ENCODE assay signal across 13 cellular contexts in the genomic region with DNA sequence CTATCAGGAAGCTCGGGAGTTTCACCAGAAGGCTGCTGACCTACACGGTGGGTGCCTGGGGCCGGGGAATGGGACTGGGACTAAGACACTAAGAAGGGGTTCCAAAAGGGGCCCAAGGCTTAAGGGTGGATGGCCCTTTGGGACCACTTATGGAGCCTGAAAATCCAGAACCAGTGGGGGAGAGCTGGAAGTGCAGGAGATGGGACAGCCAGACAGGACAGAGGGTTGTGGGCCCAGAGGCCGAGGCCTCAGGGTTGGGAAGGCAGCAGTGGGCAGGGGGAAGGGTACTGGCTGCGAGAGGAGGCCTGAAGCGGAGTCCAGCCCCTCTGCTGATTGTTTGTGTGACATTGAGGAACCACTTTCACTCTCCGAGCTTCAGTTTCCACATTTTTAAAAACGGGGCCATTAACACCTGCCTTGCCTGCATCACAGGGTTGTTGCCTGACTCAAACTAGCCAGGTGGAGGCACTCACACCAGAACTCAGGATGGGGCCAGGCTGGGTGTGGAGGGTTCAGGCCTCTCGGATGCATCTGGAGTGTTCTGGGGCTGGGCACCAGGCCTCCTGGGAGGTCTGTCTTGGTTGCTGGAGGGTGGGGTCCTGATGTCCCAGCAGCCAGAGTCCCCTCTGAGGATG. TPM values are rescaled to one million over a fixed set of nuclear protein-coding genes. Genes with fewer than 3 reads are reported as not detected.
DNase-seq lines count a peak whose midpoint lies in the region; ATAC-seq and TF ChIP-seq lines count a peak whose summit lies in the region.
"Had no signal": no experiment of that assay in that cellular context is flagged by ENCODE, and none has a peak within 500 bp of the region (broad histone marks: within the 10 kb centered on the region; RNA-seq: fewer than 3 reads in every experiment).

No MANE protein-coding gene starts in this region.

- H2AFZ ChIP-seq in neuronal stem cell (ENCODE audit: low read length): peak overlapping the region; percentile 58
- H2AFZ ChIP-seq in PC-3 (ENCODE audit: low read length): no peak overlapping the region

- BruUV-seq in PC-3 (replicated peaks; lab: Mats Ljungman, UMichigan): no TSS peak

- H3K36me3 Mint-ChIP-seq in T-helper 1 cell treated with Interleukin-12 subunit alpha and Interleukin-12 subunit beta and Interleukin-4 antibody, amounts not matched to agents 30 μg/mL and 1 μg/mL, for 36 hours (ENCODE audit: low read depth): no peaks in the 10 kb centered on the region
- H3K36me3 Mint-ChIP-seq in IgD-negative memory B cell (no peaks in the 10 kb centered on the region), glutamatergic neuron (ENCODE audit: unreplicated experiment) (no peaks in the 10 kb centered on the region)
- H3K36me3 Mint-ChIP-seq in activated T-helper 2 cell treated with anti-CD3 and anti-CD28 coated beads, Interferon-gamma antibody, Interleukin-2, Interleukin-4, amounts not matched to agents 10 μg/mL and 5 μg/mL and 100 μg/mL, durations not matched to agents 14 hours and 24 hours and 36 hours (ENCODE audit: low read depth): no peaks in the 10 kb centered on the region

- no peaks in the 10 kb centered on the region for H3K79me2 ChIP-seq in PC-3 (ENCODE audit: low read length)

- WGBS in neuronal stem cell (ENCODE audit: extremely low coverage in 2 of 2, insufficient read length in 2 of 2, insufficient replicate concordance in 1 of 2), 2 donors: no CpG with 5 or more reads among the region's 9 CpGs

- H3K14ac ChIP-seq in neuronal stem cell (ENCODE audit: low read length): no peak overlapping the region

- H3K4me1 ChIP-seq in neuronal stem cell (ENCODE audit: control insufficient read depth in 2 of 2, insufficient read depth in 1 of 2, low read depth in 1 of 2, low read length in 2 of 2) (peaks cover 0 to 1% of the 10 kb centered on the region in 2 donors), PC-3 (ENCODE audit: insufficient read depth, low read length) (no peaks in the 10 kb centered on the region)
- H3K4me1 ChIP-seq: body of pancreas, SJCRH30 had no signal

- H3K4me2 ChIP-seq in neuronal stem cell (ENCODE audit: insufficient read depth, low read length, poor library complexity, severe bottlenecking) (no peak overlapping the region), PC-3 (ENCODE audit: low read length) (no peak overlapping the region)

- H3K27ac Mint-ChIP-seq in T-helper 1 cell treated with Interleukin-12 subunit alpha and Interleukin-12 subunit beta and Interleukin-4 antibody, amounts not matched to agents 30 μg/mL and 1 μg/mL, for 36 hours: peak overlapping the region; percentile 81
- H3K27ac Mint-ChIP-seq in IgD-negative memory B cell: peak overlapping the region in 2 of 3 donors; percentile 85 to 87
- H3K27ac Mint-ChIP-seq in activated T-helper 2 cell treated with anti-CD3 and anti-CD28 coated beads, Interferon-gamma antibody, Interleukin-2, Interleukin-4, amounts not matched to agents 10 μg/mL and 5 μg/mL and 100 μg/mL, durations not matched to agents 14 hours and 24 hours and 36 hours: peak overlapping the region; percentile 77
- no peak overlapping the region for H3K27ac Mint-ChIP-seq in glutamatergic neuron (ENCODE audit: unreplicated experiment)

- peak overlapping the region; percentile 74 for H3K4me3 Mint-ChIP-seq in T-helper 1 cell treated with Interleukin-12 subunit alpha and Interleukin-12 subunit beta and Interleukin-4 antibody, amounts not matched to agents 30 μg/mL and 1 μg/mL, for 36 hours
- H3K4me3 Mint-ChIP-seq in IgD-negative memory B cell: peak overlapping the region; percentile 2 to 88 (median 51)
- peak overlapping the region; percentile 73 for H3K4me3 Mint-ChIP-seq in activated T-helper 2 cell treated with anti-CD3 and anti-CD28 coated beads, Interferon-gamma antibody, Interleukin-2, Interleukin-4, amounts not matched to agents 10 μg/mL and 5 μg/mL and 100 μg/mL, durations not matched to agents 14 hours and 24 hours and 36 hours (ENCODE audit: low read depth)
- no peak overlapping the region for H3K4me3 Mint-ChIP-seq in glutamatergic neuron (ENCODE audit: unreplicated experiment)

- intact Hi-C loops in activated T-helper 2 cell treated with anti-CD3 and anti-CD28 coated beads, Interferon-gamma antibody, Interleukin-2, Interleukin-4, amounts not matched to agents 10 μg/mL and 5 μg/mL and 100 μg/mL, durations not matched to agents 14 hours and 24 hours and 36 hours (cut with micrococcal nuclease): no loop called here
- intact Hi-C loops in PC-3 (cut with micrococcal nuclease): no loop called here

- H3K18ac ChIP-seq in neuronal stem cell (ENCODE audit: low read length): no peak overlapping the region

- H3K9me3 Mint-ChIP-seq in T-helper 1 cell treated with Interleukin-12 subunit alpha and Interleukin-12 subunit beta and Interleukin-4 antibody, amounts not matched to agents 30 μg/mL and 1 μg/mL, for 36 hours: no peaks in the 10 kb centered on the region
- H3K9me3 Mint-ChIP-seq in IgD-negative memory B cell: no peaks in the 10 kb centered on the region
- no peaks in the 10 kb centered on the region for H3K9me3 Mint-ChIP-seq in activated T-helper 2 cell treated with anti-CD3 and anti-CD28 coated beads, Interferon-gamma antibody, Interleukin-2, Interleukin-4, amounts not matched to agents 10 μg/mL and 5 μg/mL and 100 μg/mL, durations not matched to agents 14 hours and 24 hours and 36 hours
- H3K9me3 Mint-ChIP-seq in glutamatergic neuron (ENCODE audit: unreplicated experiment): no peaks in the 10 kb centered on the region

- ATAC-seq in GM21737 (IDR thresholded peaks at IDR 0.05; ENCODE audit: unreplicated experiment) (no peak), PC-3 (no peak)
- ATAC-seq: body of pancreas had no signal

- H2BK120ac ChIP-seq in neuronal stem cell (ENCODE audit: low read depth, low read length): no peak overlapping the region

- no peak overlapping the region for H4K8ac ChIP-seq in neuronal stem cell (ENCODE audit: low read depth, low read length)

- H3K9me3 ChIP-seq in neuronal stem cell (replicated peaks in 1 of 2; ENCODE audit: control insufficient read depth in 2 of 2, insufficient read depth in 1 of 2, low read depth in 1 of 2, low read length in 2 of 2): no peaks in the 10 kb centered on the region
- no peaks in the 10 kb centered on the region for H3K9me3 ChIP-seq in PC-3 (ENCODE audit: low read length)
- H3K9me3 ChIP-seq: body of pancreas, SJCRH30, tibial nerve had no signal

- H3K9ac ChIP-seq in neuronal stem cell (ENCODE audit: low read depth, low read length, poor library complexity) (no peak overlapping the region), PC-3 (ENCODE audit: low read length) (no peak overlapping the region)

- no peaks in the 10 kb centered on the region for H4K20me1 ChIP-seq in PC-3 (ENCODE audit: low read length)

- TF ChIP-seq CTCF in glutamatergic neuron (IDR thresholded peaks at IDR 0.05; ENCODE audit: partially characterized antibody, unreplicated experiment) (no peak), PC-3 (conservative IDR thresholded peaks at IDR 0.05; ENCODE audit: low read depth, low read length) (no peak)

- POLR2A ChIA-PET in PC-3 (lab: Charles Lee; ENCODE audit: unreplicated experiment): no interaction called here

- no peaks in the 10 kb centered on the region for H3K27me3 Mint-ChIP-seq in T-helper 1 cell treated with Interleukin-12 subunit alpha and Interleukin-12 subunit beta and Interleukin-4 antibody, amounts not matched to agents 30 μg/mL and 1 μg/mL, for 36 hours (ENCODE audit: low read depth)
- no peaks in the 10 kb centered on the region for H3K27me3 Mint-ChIP-seq in IgD-negative memory B cell
- H3K27me3 Mint-ChIP-seq in activated T-helper 2 cell treated with anti-CD3 and anti-CD28 coated beads, Interferon-gamma antibody, Interleukin-2, Interleukin-4, amounts not matched to agents 10 μg/mL and 5 μg/mL and 100 μg/mL, durations not matched to agents 14 hours and 24 hours and 36 hours (ENCODE audit: low read depth): no peaks in the 10 kb centered on the region
- peaks cover 13% of the 10 kb centered on the region for H3K27me3 Mint-ChIP-seq in glutamatergic neuron (ENCODE audit: unreplicated experiment)

- no peak for DNase-seq in T-helper 1 cell
- DNase-seq in activated T-helper 2 cell treated with anti-CD3 and anti-CD28 coated beads, Interferon-gamma antibody, Interleukin-2, Interleukin-4, amounts not matched to agents 10 μg/mL and 5 μg/mL and 100 μg/mL, durations not matched to agents 14 hours and 24 hours and 36 hours (ENCODE audit: low spot score): no peak
- no peak for DNase-seq in neuronal stem cell (ENCODE audit: low spot score)
- DNase-seq in glutamatergic neuron: no peak
- no peak for DNase-seq in PC-3
- DNase-seq: body of pancreas, NCI-H524 had no signal

- no peak overlapping the region for H3K27ac ChIP-seq in neuronal stem cell (replicated peaks; ENCODE audit: low read length)
- no peak overlapping the region for H3K27ac ChIP-seq in PC-3 (ENCODE audit: low read length)
- H3K27ac ChIP-seq: 22Rv1, body of pancreas, SJCRH30 had no signal

- H2BK5ac ChIP-seq in neuronal stem cell (ENCODE audit: low read length): no peak overlapping the region

- peaks cover 13% of the 10 kb centered on the region for H3K4me1 Mint-ChIP-seq in T-helper 1 cell treated with Interleukin-12 subunit alpha and Interleukin-12 subunit beta and Interleukin-4 antibody, amounts not matched to agents 30 μg/mL and 1 μg/mL, for 36 hours (ENCODE audit: low read depth)
- H3K4me1 Mint-ChIP-seq in IgD-negative memory B cell (peaks cover 8 to 18% (median 16%) of the 10 kb centered on the region in 3 donors), glutamatergic neuron (ENCODE audit: low read depth, unreplicated experiment) (peaks cover 11% of the 10 kb centered on the region)
- peaks cover 8% of the 10 kb centered on the region for H3K4me1 Mint-ChIP-seq in activated T-helper 2 cell treated with anti-CD3 and anti-CD28 coated beads, Interferon-gamma antibody, Interleukin-2, Interleukin-4, amounts not matched to agents 10 μg/mL and 5 μg/mL and 100 μg/mL, durations not matched to agents 14 hours and 24 hours and 36 hours (ENCODE audit: low read depth)

- no peak overlapping the region for H2AK5ac ChIP-seq in neuronal stem cell (ENCODE audit: low read depth, low read length)

- H3K4me3 ChIP-seq in neuronal stem cell (ENCODE audit: low read length in 2 of 2): no peak overlapping the region
- H3K4me3 ChIP-seq in PC-3 (ENCODE audit: low read length): no peak overlapping the region
- H3K4me3 ChIP-seq: body of pancreas, SJCRH30, tibial nerve had no signal

- H3K36me3 ChIP-seq in neuronal stem cell (replicated peaks in 1 of 2; ENCODE audit: control insufficient read depth in 2 of 2, insufficient read depth in 2 of 2, low read length in 2 of 2) (no peaks in the 10 kb centered on the region), PC-3 (ENCODE audit: low read depth, low read length) (no peaks in the 10 kb centered on the region)
- H3K36me3 ChIP-seq: SJCRH30, tibial nerve had no signal

- H3K9me2 ChIP-seq in PC-3 (replicated peaks; ENCODE audit: low read length): no peaks in the 10 kb centered on the region

- no peak overlapping the region for H4K91ac ChIP-seq in neuronal stem cell (ENCODE audit: low read depth, low read length, poor library complexity)

- H3K4ac ChIP-seq in neuronal stem cell (ENCODE audit: low read length): no peak overlapping the region

- no peak overlapping the region for H2BK15ac ChIP-seq in neuronal stem cell (ENCODE audit: low read length)

- no peak overlapping the region for H3K23ac ChIP-seq in neuronal stem cell (ENCODE audit: low read depth, low read length, poor library complexity)

- no peak overlapping the region for H2BK12ac ChIP-seq in neuronal stem cell (ENCODE audit: low read length)

- no peaks in the 10 kb centered on the region for H3K79me1 ChIP-seq in neuronal stem cell (ENCODE audit: low read depth, low read length)

- no peaks in the 10 kb centered on the region for H3F3A ChIP-seq in PC-3 (ENCODE audit: low read length, unreplicated experiment)

- peaks cover 0 to 64% (median 2%) of the 10 kb centered on the region in 3 experiments for H3K27me3 ChIP-seq in neuronal stem cell (ENCODE audit: control insufficient read depth in 3 of 3, insufficient read depth in 3 of 3, low read depth in 1 of 3, low read length in 3 of 3)
- H3K27me3 ChIP-seq in PC-3 (ENCODE audit: low read length): no peaks in the 10 kb centered on the region
- H3K27me3 ChIP-seq: body of pancreas, SJCRH30, tibial nerve had no signal

- CTCF ChIA-PET in PC-3 (lab: Charles Lee): no interaction called here

RNA-seq across cellular contexts. Expression of gene TTC24, which starts 3.0 kb away (rescaled TPM):
- 0.38 TPM for polyA plus RNA-seq in IgD-negative memory B cell
- 3.8 and 4.5 TPM in 2 replicates for total RNA-seq in activated T-helper 2 cell treated with anti-CD3 and anti-CD28 coated beads, Interferon-gamma antibody, Interleukin-2, Interleukin-4, amounts not matched to agents 10 μg/mL and 5 μg/mL and 100 μg/mL, durations not matched to agents 14 hours and 24 hours and 36 hours
- polyA plus RNA-seq in neuronal stem cell (2013, experiment 1 of 2): not detected
- polyA plus RNA-seq in neuronal stem cell (2013, experiment 2 of 2): not detected
- not detected for total RNA-seq in glutamatergic neuron (ENCODE audit: unreplicated experiment)
- total RNA-seq in PC-3 (2014; rRNA removed): not detected in 2 replicates
- total RNA-seq: body of pancreas, SJCRH30, tibial nerve had no signal

RNA-seq across cellular contexts. Expression of gene NAXE, which starts 9.1 kb away (rescaled TPM):
- polyA plus RNA-seq in IgD-negative memory B cell: 121 TPM
- 76.1 and 78.8 TPM in 2 replicates for total RNA-seq in activated T-helper 2 cell treated with anti-CD3 and anti-CD28 coated beads, Interferon-gamma antibody, Interleukin-2, Interleukin-4, amounts not matched to agents 10 μg/mL and 5 μg/mL and 100 μg/mL, durations not matched to agents 14 hours and 24 hours and 36 hours
- polyA plus RNA-seq in neuronal stem cell (2013, experiment 1 of 2): 46.7 TPM
- polyA plus RNA-seq in neuronal stem cell (2013, experiment 2 of 2): 47.1 TPM
- 44.5 TPM for total RNA-seq in glutamatergic neuron (ENCODE audit: unreplicated experiment)
- total RNA-seq in PC-3 (2014; rRNA removed): 237 and 261 TPM in 2 replicates

RNA-seq across cellular contexts. Expression of gene IQGAP3, which starts 10.1 kb away (rescaled TPM):
- polyA plus RNA-seq in IgD-negative memory B cell: not detected
- 16.1 and 16.8 TPM in 2 replicates for total RNA-seq in activated T-helper 2 cell treated with anti-CD3 and anti-CD28 coated beads, Interferon-gamma antibody, Interleukin-2, Interleukin-4, amounts not matched to agents 10 μg/mL and 5 μg/mL and 100 μg/mL, durations not matched to agents 14 hours and 24 hours and 36 hours
- 13.1 TPM for polyA plus RNA-seq in neuronal stem cell (2013, experiment 1 of 2)
- polyA plus RNA-seq in neuronal stem cell (2013, experiment 2 of 2): 12.7 TPM
- 6.1 TPM for total RNA-seq in glutamatergic neuron (ENCODE audit: unreplicated experiment)
- total RNA-seq in PC-3 (2014; rRNA removed): 54.3 and 77.3 TPM in 2 replicates

RNA-seq across cellular contexts. Expression of gene GPATCH4, which starts 18.8 kb away (rescaled TPM):
- 45.5 TPM for polyA plus RNA-seq in IgD-negative memory B cell
- total RNA-seq in activated T-helper 2 cell treated with anti-CD3 and anti-CD28 coated beads, Interferon-gamma antibody, Interleukin-2, Interleukin-4, amounts not matched to agents 10 μg/mL and 5 μg/mL and 100 μg/mL, durations not matched to agents 14 hours and 24 hours and 36 hours: 73.7 and 80.4 TPM in 2 replicates
- polyA plus RNA-seq in neuronal stem cell (2013, experiment 1 of 2): 17.6 TPM
- polyA plus RNA-seq in neuronal stem cell (2013, experiment 2 of 2): 17.2 TPM
- 13.2 TPM for total RNA-seq in glutamatergic neuron (ENCODE audit: unreplicated experiment)
- total RNA-seq in PC-3 (2014; rRNA removed): 37.3 and 73.7 TPM in 2 replicates

RNA-seq across cellular contexts. Expression of gene HAPLN2, which starts 36.7 kb away (rescaled TPM):
- not detected for polyA plus RNA-seq in IgD-negative memory B cell
- not detected in 2 replicates for total RNA-seq in activated T-helper 2 cell treated with anti-CD3 and anti-CD28 coated beads, Interferon-gamma antibody, Interleukin-2, Interleukin-4, amounts not matched to agents 10 μg/mL and 5 μg/mL and 100 μg/mL, durations not matched to agents 14 hours and 24 hours and 36 hours
- polyA plus RNA-seq in neuronal stem cell (2013, experiment 1 of 2): 1.8 TPM
- 1.7 TPM for polyA plus RNA-seq in neuronal stem cell (2013, experiment 2 of 2)
- total RNA-seq in glutamatergic neuron (ENCODE audit: unreplicated experiment) (0.71 TPM), PC-3 (2014; rRNA removed) (1.1 TPM in 1 of 2 replicates, not detected in the other)
- total RNA-seq: body of pancreas had no signal
